Comparison of ENCODE assay signal across 22 cellular contexts in genomic region chr4:175380841-175381240, GRCh38.
DNase-seq lines count a peak whose midpoint lies in the region; ATAC-seq and TF ChIP-seq lines count a peak whose summit lies in the region.
"Had no signal": no experiment of that assay in that cellular context is flagged by ENCODE, and none has a peak within 500 bp of the region (broad histone marks: within the 10 kb centered on the region; RNA-seq: fewer than 3 reads in every experiment).

No MANE protein-coding gene starts in this region.

- no peak overlapping the region for H3K18ac ChIP-seq in trophoblast cell (ENCODE audit: low read length)

- no peak overlapping the region for H2AK5ac ChIP-seq in trophoblast cell (ENCODE audit: low read length)

- H3K9ac ChIP-seq in PC-3 (ENCODE audit: low read length) = no peak overlapping the region
- no peak overlapping the region for H3K9ac ChIP-seq in trophoblast cell (ENCODE audit: low read length)
- H3K9ac ChIP-seq: BLaER1 treated with 17β-estradiol and CSF1 and Interleukin-3, amounts not matched to agents 10 nM and 100 nM had no signal

- H3K36me3 ChIP-seq in PC-3 (ENCODE audit: low read depth, low read length) (no peaks in the 10 kb centered on the region), trophoblast cell (ENCODE audit: control insufficient read depth in 1 of 2, insufficient read depth in 2 of 2, low read length in 2 of 2) (no peaks in the 10 kb centered on the region), HAP-1 (replicated peaks) (no peaks in the 10 kb centered on the region)
- H3K36me3 ChIP-seq: BE2C; BLaER1 treated with 17β-estradiol and CSF1 and Interleukin-3, amounts not matched to agents 10 nM and 100 nM had no signal

- no peaks in the 10 kb centered on the region for H3K9me3 Mint-ChIP-seq in Calu3 (ENCODE audit: low read depth, unreplicated experiment)
- H3K9me3 Mint-ChIP-seq: CD4-positive, alpha-beta T cell had no signal

- no peak overlapping the region for H2BK12ac ChIP-seq in trophoblast cell (ENCODE audit: low read length)

- no peak overlapping the region for H3K4ac ChIP-seq in trophoblast cell (ENCODE audit: low read depth, low read length)

- peaks cover 6% of the 10 kb centered on the region for H3K79me1 ChIP-seq in trophoblast cell (ENCODE audit: low read length)

- POLR2A ChIA-PET in PC-3 (lab: Charles Lee; ENCODE audit: unreplicated experiment) = no interaction called here

- no peaks in the 10 kb centered on the region for H3K27me3 Mint-ChIP-seq in Calu3 (ENCODE audit: unreplicated experiment)
- H3K27me3 Mint-ChIP-seq: CD4-positive, alpha-beta T cell; CD8-positive, alpha-beta memory T cell had no signal

- peak overlapping the region; percentile 87 for H4K91ac ChIP-seq in trophoblast cell (ENCODE audit: low read depth, low read length)

- H3K14ac ChIP-seq in trophoblast cell (ENCODE audit: low read length) = no peak overlapping the region

- H3K4me3 ChIP-seq in PC-3 (ENCODE audit: low read length) (no peak overlapping the region), trophoblast cell (ENCODE audit: low read depth, low read length) (no peak overlapping the region), HAP-1 (no peak overlapping the region)
- H3K4me3 ChIP-seq: A549; BLaER1 treated with 17β-estradiol and CSF1 and Interleukin-3, amounts not matched to agents 10 nM and 100 nM had no signal

- no peak overlapping the region for H2AFZ ChIP-seq in PC-3 (ENCODE audit: low read length)
- peak overlapping the region; percentile 45 for H2AFZ ChIP-seq in trophoblast cell (ENCODE audit: insufficient read depth, low read length, poor library complexity)

- no peak overlapping the region for H3K27ac Mint-ChIP-seq in Calu3 (ENCODE audit: unreplicated experiment)
- H3K27ac Mint-ChIP-seq: CD14-positive monocyte; CD4-positive, alpha-beta T cell had no signal

- H3K27me3 ChIP-seq in PC-3 (ENCODE audit: low read length) (no peaks in the 10 kb centered on the region), trophoblast cell (ENCODE audit: insufficient read depth, low read length) (no peaks in the 10 kb centered on the region), HAP-1 (ENCODE audit: low read depth) (no peaks in the 10 kb centered on the region)
- H3K27me3 ChIP-seq: BE2C; BLaER1 treated with 17β-estradiol and CSF1 and Interleukin-3, amounts not matched to agents 10 nM and 100 nM had no signal

- no peaks in the 10 kb centered on the region for H4K20me1 ChIP-seq in PC-3 (ENCODE audit: low read length)
- H4K20me1 ChIP-seq: BLaER1 treated with 17β-estradiol and CSF1 and Interleukin-3, amounts not matched to agents 10 nM and 100 nM had no signal

- H3K9me2 ChIP-seq in PC-3 (replicated peaks; ENCODE audit: low read length) = no peaks in the 10 kb centered on the region

- no peak for ATAC-seq in PC-3
- ATAC-seq in HG02763 (IDR thresholded peaks at IDR 0.05; ENCODE audit: unreplicated experiment) = no peak
- ATAC-seq: A549, HCT116 had no signal

- CTCF ChIA-PET in Calu3 (lab: Charles Lee) (no interaction called here), PC-3 (lab: Charles Lee) (no interaction called here)

- H3K79me2 ChIP-seq in PC-3 (ENCODE audit: low read length) = no peaks in the 10 kb centered on the region
- no peaks in the 10 kb centered on the region for H3K79me2 ChIP-seq in trophoblast cell (ENCODE audit: control insufficient read depth, insufficient read depth, low read length, poor library complexity)

- no peaks in the 10 kb centered on the region for H3F3A ChIP-seq in PC-3 (ENCODE audit: low read length, unreplicated experiment)

- H3K9me3 ChIP-seq in PC-3 (ENCODE audit: low read length) (no peaks in the 10 kb centered on the region), trophoblast cell (ENCODE audit: insufficient read depth, low read depth, low read length) (peaks cover 2% of the 10 kb centered on the region), HAP-1 (no peaks in the 10 kb centered on the region)
- H3K9me3 ChIP-seq: A549, BE2C had no signal

- H3K4me3 Mint-ChIP-seq in Calu3 (ENCODE audit: low read depth, unreplicated experiment) = no peak overlapping the region
- H3K4me3 Mint-ChIP-seq: CD14-positive monocyte; CD4-positive, alpha-beta T cell; CD8-positive, alpha-beta memory T cell had no signal

- peak; percentile 19 for DNase-seq in Calu3
- peak; percentile 1 for DNase-seq in PC-3
- peak; percentile 90 for DNase-seq in islet precursor cell
- DNase-seq in trophoblast cell = peak; percentile 11 to 43
- no peak for DNase-seq in HAP-1 (ENCODE audit: low spot score in 2 of 2)
- no peak for DNase-seq in germinal center (ENCODE audit: low spot score)
- DNase-seq: 8988T; ACHN; AML-193; BE2C; CD4-positive, alpha-beta T cell; CD8-positive, alpha-beta memory T cell; DMS153; DND-41; GDM1; GOT3; H7 had no signal

- H3K36me3 Mint-ChIP-seq in Calu3 (ENCODE audit: insufficient read depth, unreplicated experiment) = peaks cover 6% of the 10 kb centered on the region
- H3K36me3 Mint-ChIP-seq: CD14-positive monocyte; CD8-positive, alpha-beta memory T cell had no signal

- no peak for TF ChIP-seq CTCF in Calu3 (IDR thresholded peaks at IDR 0.05; ENCODE audit: unreplicated experiment)
- no peak for TF ChIP-seq CTCF in PC-3 (conservative IDR thresholded peaks at IDR 0.05; ENCODE audit: low read depth, low read length)

- H3K4me1 Mint-ChIP-seq in Calu3 (ENCODE audit: low read depth, unreplicated experiment) = peaks cover 10% of the 10 kb centered on the region
- H3K4me1 Mint-ChIP-seq: CD14-positive monocyte; CD8-positive, alpha-beta memory T cell had no signal

- H2BK120ac ChIP-seq in trophoblast cell (ENCODE audit: insufficient read depth, low read length, poor library complexity) = peak overlapping the region; percentile 78

- no peak overlapping the region for H4K8ac ChIP-seq in trophoblast cell (ENCODE audit: low read depth, low read length)

- H2BK5ac ChIP-seq in trophoblast cell (ENCODE audit: low read depth, low read length, poor library complexity) = peak overlapping the region; percentile 85

- H3K4me1 ChIP-seq in PC-3 (ENCODE audit: insufficient read depth, low read length) (no peaks in the 10 kb centered on the region), trophoblast cell (ENCODE audit: control insufficient read depth in 1 of 2, insufficient read depth in 2 of 2, low read length in 2 of 2) (peaks cover 0 to 17% of the 10 kb centered on the region in 2 experiments), HAP-1 (no peaks in the 10 kb centered on the region)
- H3K4me1 ChIP-seq: A549; BE2C; BLaER1 treated with 17β-estradiol and CSF1 and Interleukin-3, amounts not matched to agents 10 nM and 100 nM had no signal

- no CpG with 5 or more reads among the region's 6 CpGs for WGBS in trophoblast cell (ENCODE audit: extremely low coverage, insufficient coverage, insufficient read length)

- no peak overlapping the region for H4K12ac ChIP-seq in trophoblast cell (ENCODE audit: low read depth, low read length)

- H3K4me2 ChIP-seq in PC-3 (ENCODE audit: low read length) (no peak overlapping the region), trophoblast cell (ENCODE audit: low read length) (peak overlapping the region; percentile 42)
- H3K4me2 ChIP-seq: A549; BLaER1 treated with 17β-estradiol and CSF1 and Interleukin-3, amounts not matched to agents 10 nM and 100 nM had no signal

- intact Hi-C loops in Calu3 (cut with micrococcal nuclease; ENCODE audit: unreplicated experiment) = no loop called here
- intact Hi-C loops in PC-3 (cut with micrococcal nuclease) = no loop called here

- H3K27ac ChIP-seq in PC-3 (ENCODE audit: low read length) (no peak overlapping the region), trophoblast cell (ENCODE audit: low read depth, low read length) (peak overlapping the region; percentile 92)
- H3K27ac ChIP-seq: A549; BLaER1 treated with 17β-estradiol and CSF1 and Interleukin-3, amounts not matched to agents 10 nM and 100 nM had no signal

- in situ Hi-C loops in HAP-1 (cut with MboI; ENCODE audit: low sequenced_read_pairs) = no loop called here

- H3K23ac ChIP-seq in trophoblast cell (ENCODE audit: low read length) = no peak overlapping the region

- BruUV-seq in Calu3 (replicated peaks; lab: Mats Ljungman, UMichigan) (no TSS peak), PC-3 (replicated peaks; lab: Mats Ljungman, UMichigan) (no TSS peak)

Comparison
In these comparisons a context has a peak if more than half of its experiments do, and no peak if none do; other contexts are left out.
1. DNase-seq: peak in Calu3 (single experiment), PC-3 (single experiment), islet precursor cell (single experiment) and trophoblast cell (2 of 2); none in HAP-1 (0 of 2) and germinal center (single experiment).